ENCODE assay signal across 2 cellular contexts in genomic region chr20:44691424-44692423, GRCh38.
TF ChIP-seq lines count a peak whose summit lies in the region.

No MANE protein-coding gene starts in this region.

TF ChIP-seq in HCT116, 20 proteins besides CTCF, POLR2A, EP300 and RAD21:
- TF ChIP-seq EZH2phosphoT487 (IDR thresholded peaks at IDR 0.05; ENCODE audit: borderline replicate concordance), result no peak
- no peak for TF ChIP-seq POLR2AphosphoS5 (IDR thresholded peaks at IDR 0.05; ENCODE audit: low read depth, low read length)
- TF ChIP-seq EGR1 (IDR thresholded peaks at IDR 0.05; ENCODE audit: low read depth), result no peak
- TF ChIP-seq EZH2 (IDR thresholded peaks at IDR 0.05), result no peak
- TF ChIP-seq JUND (IDR thresholded peaks at IDR 0.05), result no peak
- no peak for TF ChIP-seq FOSL1 (IDR thresholded peaks at IDR 0.05; ENCODE audit: low read depth)
- no peak for TF ChIP-seq TCF7L2 (IDR thresholded peaks at IDR 0.05; ENCODE audit: borderline replicate concordance, extremely low read depth, insufficient read depth, insufficient read length)
- no peak for TF ChIP-seq ZBTB33 (IDR thresholded peaks at IDR 0.05; ENCODE audit: extremely low read depth, insufficient replicate concordance, low read length)
- TF ChIP-seq ZNF274 (IDR thresholded peaks at IDR 0.05; ENCODE audit: low read depth, low read length), result no peak

TF ChIP-seq in endothelial cell of umbilical vein, 7 proteins besides CTCF, POLR2A, EP300 and RAD21:
- TF ChIP-seq EZH2 (IDR thresholded peaks at IDR 0.05; ENCODE audit: borderline replicate concordance, low read depth, low read length, severe bottlenecking), result no peak
- TF ChIP-seq FOS (IDR thresholded peaks at IDR 0.05; ENCODE audit: borderline replicate concordance, insufficient read depth, low read length), result no peak
- TF ChIP-seq POLR2AphosphoS5 (IDR thresholded peaks at IDR 0.05; ENCODE audit: insufficient read depth, low read depth, low read length), result no peak
- no peak for TF ChIP-seq GATA2 (IDR thresholded peaks at IDR 0.05; ENCODE audit: insufficient read depth, insufficient read length, low read depth, low read length)
- no peak for TF ChIP-seq JUN (IDR thresholded peaks at IDR 0.05; ENCODE audit: borderline replicate concordance, insufficient read depth, insufficient read length, low read depth)
- no peak for TF ChIP-seq MAX (IDR thresholded peaks at IDR 0.05; ENCODE audit: insufficient read depth, insufficient read length)
- TF ChIP-seq MYC (IDR thresholded peaks at IDR 0.05; ENCODE audit: low read depth, low read length), result no peak
